Comparison of ENCODE assay signal across 16 cellular contexts in the genomic region with DNA sequence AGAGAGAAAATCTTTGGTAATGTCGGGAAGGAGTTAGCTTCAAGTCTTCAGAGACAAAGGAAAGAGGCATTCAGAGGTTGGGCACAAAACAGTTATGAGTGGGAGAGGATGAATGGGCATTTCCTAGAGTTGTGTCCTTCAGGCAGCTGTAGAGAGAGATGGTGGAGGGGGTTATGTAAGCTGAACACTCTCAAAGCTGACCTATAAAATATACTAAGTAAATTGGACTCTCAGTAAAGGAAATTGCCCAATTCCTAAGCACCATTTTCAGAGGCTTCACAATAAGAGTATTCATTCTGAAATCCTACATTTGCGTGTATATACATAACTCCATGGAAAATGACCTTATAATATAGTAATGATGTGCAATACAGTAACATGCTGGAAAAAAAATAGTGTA.
DNase-seq lines count a peak whose midpoint lies in the region; ATAC-seq and TF ChIP-seq lines count a peak whose summit lies in the region.
"Had no signal": no experiment of that assay in that cellular context is flagged by ENCODE, and none has a peak within 500 bp of the region (broad histone marks: within the 10 kb centered on the region; RNA-seq: fewer than 3 reads in every experiment).

No MANE protein-coding gene starts in this region.

- H3K9me3 ChIP-seq in mammary epithelial cell (replicated peaks; ENCODE audit: insufficient read depth, low read length) (no peaks in the 10 kb centered on the region), breast epithelium (no peaks in the 10 kb centered on the region), RWPE2 (ENCODE audit: severe bottlenecking) (no peaks in the 10 kb centered on the region), hepatocyte (ENCODE audit: low read depth) (no peaks in the 10 kb centered on the region)
- H3K9me3 ChIP-seq: BLaER1, SJSA1 had no signal

- no peak for TF ChIP-seq CTCF in mammary epithelial cell (conservative IDR thresholded peaks at IDR 0.05 in 1 of 2, IDR thresholded peaks at IDR 0.05 in 1 of 2; ENCODE audit: extremely low read depth in 1 of 2, insufficient read depth in 1 of 2, low read depth in 1 of 2, low read length in 2 of 2)
- no peak for TF ChIP-seq CTCF in breast epithelium (IDR thresholded peaks at IDR 0.05)
- no peak for TF ChIP-seq CTCF in RWPE2 (IDR thresholded peaks at IDR 0.05; ENCODE audit: poor library complexity, severe bottlenecking)
- no peak for TF ChIP-seq CTCF in hepatocyte (IDR thresholded peaks at IDR 0.05; ENCODE audit: poor library complexity)

- WGBS in mammary epithelial cell (ENCODE audit: low coverage, missing lambda C conversion rate) = 56% methylated on average over 2 of the region's 2 CpGs
- 98% methylated on average over 2 of the region's 2 CpGs for WGBS in hepatocyte (ENCODE audit: low lambda C conversion rate, missing lambda C conversion rate)
- WGBS in mesendoderm (ENCODE audit: extremely low coverage, insufficient coverage, low lambda C conversion rate) = no CpG with 5 or more reads among the region's 2 CpGs

- TF ChIP-seq POLR2A in breast epithelium (IDR thresholded peaks at IDR 0.05) = no peak

- H3K27me3 ChIP-seq in mammary epithelial cell (ENCODE audit: insufficient read depth, low read length) (no peaks in the 10 kb centered on the region), breast epithelium (no peaks in the 10 kb centered on the region), RWPE2 (ENCODE audit: insufficient read depth, poor library complexity, severe bottlenecking) (no peaks in the 10 kb centered on the region), hepatocyte (no peaks in the 10 kb centered on the region), mesendoderm (ENCODE audit: insufficient read depth, low read length, poor library complexity) (no peaks in the 10 kb centered on the region)
- H3K27me3 ChIP-seq: BLaER1, SJSA1 had no signal

- H3K4me2 ChIP-seq in mammary epithelial cell (ENCODE audit: insufficient read depth, low read depth, low read length) (peak overlapping the region; percentile 36), hepatocyte (no peak overlapping the region), mesendoderm (ENCODE audit: low read length) (no peak overlapping the region)
- H3K4me2 ChIP-seq: BLaER1 had no signal

- H2BK5ac ChIP-seq in mesendoderm (ENCODE audit: low read length) = no peak overlapping the region

- H3K4ac ChIP-seq in mesendoderm (ENCODE audit: low read depth, low read length) = no peak overlapping the region

- H3K36me3 ChIP-seq in mammary epithelial cell (ENCODE audit: insufficient read depth, low read length) (no peaks in the 10 kb centered on the region), breast epithelium (no peaks in the 10 kb centered on the region), RWPE2 (ENCODE audit: low read depth) (no peaks in the 10 kb centered on the region), hepatocyte (replicated peaks; ENCODE audit: insufficient read depth, low read depth) (no peaks in the 10 kb centered on the region), mesendoderm (ENCODE audit: control insufficient read depth, insufficient read depth, low read length) (no peaks in the 10 kb centered on the region)
- H3K36me3 ChIP-seq: SJSA1 had no signal

- no peak overlapping the region for H3K9ac ChIP-seq in mammary epithelial cell (ENCODE audit: insufficient read depth, low read length)
- H3K9ac ChIP-seq in mesendoderm (ENCODE audit: low read length) = no peak overlapping the region
- H3K9ac ChIP-seq: BLaER1 had no signal

- H4K5ac ChIP-seq in mesendoderm (ENCODE audit: low read length) = no peak overlapping the region

- no peak for DNase-seq in mammary epithelial cell
- DNase-seq in breast epithelium (ENCODE audit: low spot score in 2 of 2) = no peak
- DNase-seq in RWPE2 (ENCODE audit: low spot score) = no peak
- no peak for DNase-seq in hepatocyte (ENCODE audit: low spot score)
- no peak for DNase-seq in HEK293T (ENCODE audit: extremely low spot score)
- DNase-seq in mesendoderm = no peak
- DNase-seq: CD8-positive, alpha-beta memory T cell; GOT3; MV-4-11; NCI-H1417 treated with DMSO at 0.1 percent for 48 hours; NCI-H187 treated with DMSO at 0.1 percent for 48 hours; NCI-H345; NCI-H524 treated with DMSO at 0.1 percent for 48 hours had no signal

- H3K79me2 ChIP-seq in mammary epithelial cell (ENCODE audit: insufficient read depth, low read length) (peaks cover 5% of the 10 kb centered on the region), hepatocyte (no peaks in the 10 kb centered on the region), mesendoderm (ENCODE audit: control insufficient read depth, insufficient read depth, low read length) (no peaks in the 10 kb centered on the region)

- H3K56ac ChIP-seq in mesendoderm (ENCODE audit: low read length) = no peak overlapping the region

- in situ Hi-C loops in mammary epithelial cell (cut with MboI; ENCODE audit: low sequenced_read_pairs in 2 of 2) = no loop called here

- intact Hi-C loops in mammary epithelial cell (cut with micrococcal nuclease) (loop anchor here (10.0 kb wide), 1 partner anchor 158 kb away; a partner anchor contains a TSS), breast epithelium (cut with DNase I; ENCODE audit: low total_unique reads) (no loop called here)

- no peak overlapping the region for H4K8ac ChIP-seq in mesendoderm (ENCODE audit: low read depth, low read length)

- no peak overlapping the region for H2BK120ac ChIP-seq in mesendoderm (ENCODE audit: low read depth, low read length)

- no peak overlapping the region for H3K18ac ChIP-seq in mesendoderm (ENCODE audit: low read length)

- no peak for ATAC-seq in RWPE2 (ENCODE audit: low read depth)
- no peak for ATAC-seq in HG02798 (IDR thresholded peaks at IDR 0.05; ENCODE audit: poor library complexity, unreplicated experiment)

- no peak overlapping the region for H2AK5ac ChIP-seq in mesendoderm (ENCODE audit: low read length)

- dilution Hi-C loops in mammary epithelial cell (cut with HindIII; ENCODE audit: low sequenced_read_pairs) = no loop called here

- CTCF ChIA-PET in mammary epithelial cell (lab: Charles Lee; ENCODE audit: low non-redundant PET) (no interaction called here), HEK293T (lab: Yijun Ruan, JAX) (no interaction called here)

- no peak overlapping the region for H2BK15ac ChIP-seq in mesendoderm (replicated peaks; ENCODE audit: low read depth)

- POLR2A ChIA-PET in HEK293T (lab: Yijun Ruan, JAX) = no interaction called here

- H3K4me1 ChIP-seq in mammary epithelial cell (ENCODE audit: insufficient read depth, low read length) (peaks cover 38% of the 10 kb centered on the region), breast epithelium (no peaks in the 10 kb centered on the region), RWPE2 (ENCODE audit: insufficient read depth, poor library complexity, severe bottlenecking) (peaks cover 37% of the 10 kb centered on the region), hepatocyte (ENCODE audit: insufficient read depth) (peaks cover 4% of the 10 kb centered on the region), mesendoderm (ENCODE audit: control insufficient read depth, low read depth, low read length) (no peaks in the 10 kb centered on the region)
- H3K4me1 ChIP-seq: BLaER1 had no signal

- H3K4me3 ChIP-seq in mammary epithelial cell (replicated peaks in 1 of 3; ENCODE audit: insufficient read depth in 1 of 3, low read depth in 2 of 3, low read length in 3 of 3) = no peak overlapping the region
- no peak overlapping the region for H3K4me3 ChIP-seq in breast epithelium
- H3K4me3 ChIP-seq in RWPE2 (ENCODE audit: severe bottlenecking) = no peak overlapping the region
- H3K4me3 ChIP-seq in hepatocyte = no peak overlapping the region
- H3K4me3 ChIP-seq in mesendoderm (ENCODE audit: low read length) = no peak overlapping the region
- H3K4me3 ChIP-seq: BLaER1, SJSA1 had no signal

- H3K23ac ChIP-seq in mesendoderm (ENCODE audit: low read length) = no peak overlapping the region

- peak overlapping the region; percentile 54 for H3K27ac ChIP-seq in mammary epithelial cell (ENCODE audit: insufficient read depth, low read depth, low read length)
- no peak overlapping the region for H3K27ac ChIP-seq in breast epithelium
- H3K27ac ChIP-seq in RWPE2 (ENCODE audit: poor library complexity, severe bottlenecking) = peak overlapping the region; percentile 41
- peak overlapping the region; percentile 39 for H3K27ac ChIP-seq in hepatocyte
- no peak overlapping the region for H3K27ac ChIP-seq in mesendoderm (ENCODE audit: low read depth, low read length)
- H3K27ac ChIP-seq: BLaER1, SJSA1 had no signal

- H4K20me1 ChIP-seq in mammary epithelial cell (ENCODE audit: insufficient read depth, low read length) (no peaks in the 10 kb centered on the region), hepatocyte (ENCODE audit: insufficient read depth, poor library complexity, severe bottlenecking) (no peaks in the 10 kb centered on the region)

- H2AFZ ChIP-seq in mammary epithelial cell (ENCODE audit: low read depth, low read length) (no peak overlapping the region), hepatocyte (no peak overlapping the region)

- H3K9me2 ChIP-seq in hepatocyte (replicated peaks; ENCODE audit: insufficient read depth) = no peaks in the 10 kb centered on the region

- H3K79me1 ChIP-seq in mesendoderm (ENCODE audit: low read length) = no peaks in the 10 kb centered on the region

- BruUV-seq in mammary epithelial cell (replicated peaks; lab: Mats Ljungman, UMichigan) = no TSS peak

TF ChIP-seq in HEK293T, 16 proteins besides CTCF, POLR2A, EP300 and RAD21:
- TF ChIP-seq SUZ12 (IDR thresholded peaks at IDR 0.05) = no peak
- no peak for TF ChIP-seq LEF1 (IDR thresholded peaks at IDR 0.05; ENCODE audit: borderline replicate concordance)
- no peak for TF ChIP-seq SP1 (IDR thresholded peaks at IDR 0.05)
- no peak for TF ChIP-seq FOXK2 (IDR thresholded peaks at IDR 0.05)
- TF ChIP-seq BHLHE40 (IDR thresholded peaks at IDR 0.05; ENCODE audit: borderline replicate concordance) = no peak
- TF ChIP-seq HDGF (IDR thresholded peaks at IDR 0.05; ENCODE audit: borderline replicate concordance) = no peak
- no peak for TF ChIP-seq L3MBTL2 (conservative IDR thresholded peaks at IDR 0.05)
- TF ChIP-seq, protein P1, sequence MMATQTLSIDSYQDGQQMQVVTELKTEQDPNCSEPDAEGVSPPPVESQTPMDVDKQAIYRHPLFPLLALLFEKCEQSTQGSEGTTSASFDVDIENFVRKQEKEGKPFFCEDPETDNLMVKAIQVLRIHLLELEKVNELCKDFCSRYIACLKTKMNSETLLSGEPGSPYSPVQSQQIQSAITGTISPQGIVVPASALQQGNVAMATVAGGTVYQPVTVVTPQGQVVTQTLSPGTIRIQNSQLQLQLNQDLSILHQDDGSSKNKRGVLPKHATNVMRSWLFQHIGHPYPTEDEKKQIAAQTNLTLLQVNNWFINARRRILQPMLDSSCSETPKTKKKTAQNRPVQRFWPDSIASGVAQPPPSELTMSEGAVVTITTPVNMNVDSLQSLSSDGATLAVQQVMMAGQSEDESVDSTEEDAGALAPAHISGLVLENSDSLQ (IDR thresholded peaks at IDR 0.05) = no peak
- TF ChIP-seq CTBP1 (IDR thresholded peaks at IDR 0.05; ENCODE audit: borderline replicate concordance) = no peak
- no peak for TF ChIP-seq TARDBP (IDR thresholded peaks at IDR 0.05)

Comparison
In these comparisons a context has a peak if more than half of its experiments do, and no peak if none do; other contexts are left out.
1. H3K27ac ChIP-seq: peak in mammary epithelial cell (single experiment), RWPE2 (single experiment) and hepatocyte (single experiment); none in breast epithelium (0 of 2) and mesendoderm (single experiment).